1 cellular context compared by ENCODE assay signal in genomic region chr1:246930830-246931548, GRCh38.
TF ChIP-seq lines count a peak whose summit lies in the region.

No MANE protein-coding gene starts in this region.

TF ChIP-seq in HepG2, 621 proteins besides CTCF, POLR2A, EP300 and RAD21 (continued from another document and continues in another):
- TF ChIP-seq ZNF646 (CRISPR knock-in tag; IDR thresholded peaks at IDR 0.05) (no peak), THAP7 (CRISPR knock-in tag; IDR thresholded peaks at IDR 0.05) (no peak), ZNF615 (CRISPR knock-in tag; IDR thresholded peaks at IDR 0.05; ENCODE audit: borderline replicate concordance) (no peak), KDM4B (CRISPR knock-in tag; IDR thresholded peaks at IDR 0.05) (no peak), CHD2 (IDR thresholded peaks at IDR 0.05; ENCODE audit: low read depth, low read length) (no peak), DDIT3 (CRISPR knock-in tag; IDR thresholded peaks at IDR 0.05) (no peak), ZBTB20 (CRISPR knock-in tag; IDR thresholded peaks at IDR 0.05; ENCODE audit: borderline replicate concordance, low read depth) (no peak), PHB2 (IDR thresholded peaks at IDR 0.05; ENCODE audit: partially characterized antibody) (no peak), ZZZ3 (CRISPR knock-in tag; IDR thresholded peaks at IDR 0.05; ENCODE audit: borderline replicate concordance) (no peak; the same call in 1 of the 2 replicates), MYPOP (CRISPR knock-in tag; IDR thresholded peaks at IDR 0.05) (no peak; the same call in 1 of the 2 replicates), EHMT2 (IDR thresholded peaks at IDR 0.05; ENCODE audit: borderline replicate concordance, low read depth, low read length) (no peak), FOXA3 (CRISPR knock-in tag; IDR thresholded peaks at IDR 0.05) (no peak; the same call in 1 of the 2 replicates), REL (CRISPR knock-in tag; conservative IDR thresholded peaks at IDR 0.05) (no peak), POLR2AphosphoS2 (IDR thresholded peaks at IDR 0.05; ENCODE audit: low read depth, low read length) (no peak), HMGA1 (CRISPR knock-in tag; conservative IDR thresholded peaks at IDR 0.05) (no peak), BORCS8-MEF2B (CRISPR knock-in tag; IDR thresholded peaks at IDR 0.05) (no peak), NRL (CRISPR knock-in tag; IDR thresholded peaks at IDR 0.05; ENCODE audit: borderline replicate concordance) (no peak), ZNF576 (CRISPR knock-in tag; IDR thresholded peaks at IDR 0.05) (no peak), TBX3 (IDR thresholded peaks at IDR 0.05; ENCODE audit: borderline replicate concordance) (no peak), MBNL3 (CRISPR knock-in tag; conservative IDR thresholded peaks at IDR 0.05) (no peak), SRY (CRISPR knock-in tag; IDR thresholded peaks at IDR 0.05) (peak; percentile 40; the same call in 1 of the 2 replicates), KAT8 (CRISPR knock-in tag; IDR thresholded peaks at IDR 0.05) (no peak), ZNF788 (CRISPR knock-in tag; IDR thresholded peaks at IDR 0.05; ENCODE audit: borderline replicate concordance) (no peak; the same call in 1 of the 2 replicates), NR1H2 (CRISPR knock-in tag; IDR thresholded peaks at IDR 0.05; ENCODE audit: borderline replicate concordance, low read depth) (no peak), RARA (CRISPR knock-in tag; IDR thresholded peaks at IDR 0.05) (0 out of 2 replicates have a peak, but pooled peaks have one; percentile 35), ZNF230 (CRISPR knock-in tag; IDR thresholded peaks at IDR 0.05) (no peak), HBP1 (CRISPR knock-in tag; IDR thresholded peaks at IDR 0.05; ENCODE audit: low read depth) (no peak; the same call in 1 of the 2 replicates), ZNF841 (CRISPR knock-in tag; IDR thresholded peaks at IDR 0.05; ENCODE audit: borderline replicate concordance) (no peak), FLYWCH1 (CRISPR knock-in tag; IDR thresholded peaks at IDR 0.05) (no peak), NAIF1 (CRISPR knock-in tag; IDR thresholded peaks at IDR 0.05; ENCODE audit: borderline replicate concordance) (no peak), ZBTB43 (CRISPR knock-in tag; conservative IDR thresholded peaks at IDR 0.05) (no peak), MAF1 (CRISPR knock-in tag; IDR thresholded peaks at IDR 0.05; ENCODE audit: borderline replicate concordance) (no peak), ZHX1 (CRISPR knock-in tag; IDR thresholded peaks at IDR 0.05; ENCODE audit: low read depth) (no peak), GLMP (CRISPR knock-in tag; IDR thresholded peaks at IDR 0.05; ENCODE audit: borderline replicate concordance) (no peak), ZFP82 (CRISPR knock-in tag; IDR thresholded peaks at IDR 0.05; ENCODE audit: borderline replicate concordance) (no peak), HOXA5 (CRISPR knock-in tag; IDR thresholded peaks at IDR 0.05) (peak; percentile 57; the same call in 1 of the 2 replicates), KLF11 (CRISPR knock-in tag; IDR thresholded peaks at IDR 0.05) (no peak), GRHL1 (CRISPR knock-in tag; conservative IDR thresholded peaks at IDR 0.05) (no peak), ESRRA (CRISPR knock-in tag; IDR thresholded peaks at IDR 0.05; ENCODE audit: low read depth) (no peak), RORA (CRISPR knock-in tag; IDR thresholded peaks at IDR 0.05) (no peak), PHF20 (CRISPR knock-in tag; IDR thresholded peaks at IDR 0.05) (no peak), XRCC5 (optimal IDR thresholded peaks at IDR 0.05; ENCODE audit: low read length) (no peak), ZNF557 (CRISPR knock-in tag; IDR thresholded peaks at IDR 0.05) (no peak), ZGPAT (CRISPR knock-in tag; IDR thresholded peaks at IDR 0.05) (no peak)
